ENCODE assay signal across 16 cellular contexts in the genomic region with DNA sequence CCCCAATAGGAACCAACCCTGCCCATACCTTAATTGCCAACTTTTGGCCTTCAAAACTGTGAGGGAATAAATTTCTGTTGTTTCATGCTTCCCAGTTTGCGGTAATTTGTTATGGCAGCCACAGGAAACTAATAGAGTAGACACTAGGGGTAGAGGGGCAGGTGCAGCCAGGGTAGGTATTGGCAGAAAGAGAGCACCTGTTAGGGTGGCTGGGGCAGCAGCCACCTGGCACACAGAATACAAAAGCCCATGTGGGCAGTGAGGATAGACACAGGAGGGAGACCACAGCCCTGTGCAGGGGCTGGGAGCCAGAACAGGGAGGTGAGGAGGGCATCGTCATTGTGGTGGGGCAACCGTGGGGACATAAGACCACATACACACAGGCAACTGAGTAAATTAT. TPM values are rescaled to one million over a fixed set of nuclear protein-coding genes. Genes with fewer than 3 reads are reported as not detected.
DNase-seq lines count a peak whose midpoint lies in the region; ATAC-seq and TF ChIP-seq lines count a peak whose summit lies in the region.
"Had no signal": no experiment of that assay in that cellular context is flagged by ENCODE, and none has a peak within 500 bp of the region (broad histone marks: within the 10 kb centered on the region; RNA-seq: fewer than 3 reads in every experiment).

No MANE protein-coding gene starts in this region.

- DNase-seq in activated CD8-positive, alpha-beta T cell treated with anti-CD3 and anti-CD28 coated beads, Interleukin-2, amount 10 ng/mL, durations not matched to agents 7 days and 5 days: no peak
- DNase-seq in activated CD8-positive, alpha-beta T cell treated with anti-CD3 and anti-CD28 coated beads for 36 hours: no peak
- DNase-seq in NCI-H774 (lab: John Stamatoyannopoulos, UW) (peak; percentile 28), endothelial cell (ENCODE audit: low spot score) (no peak), LoVo (ENCODE audit: low spot score) (no peak), NCI-H1930 (lab: John Stamatoyannopoulos, UW) (no peak)
- DNase-seq: esophagus squamous epithelium, head of caudate nucleus, HFFc6, mammary epithelial cell, NCI-H2171 treated with DMSO at 0.1 percent for 48 hours, SHP77 had no signal

- ATAC-seq in activated CD8-positive, alpha-beta T cell treated with anti-CD3 and anti-CD28 coated beads, Interleukin-2, amount 10 ng/mL, durations not matched to agents 7 days and 5 days: no peak
- ATAC-seq in activated CD8-positive, alpha-beta T cell treated with anti-CD3 and anti-CD28 coated beads for 36 hours: no peak
- no peak for ATAC-seq in stimulated activated memory B cell treated with anti-CD40 and anti-IgM and Interleukin-4, amounts not matched to agents 10 μg/mL and 1 μg/mL and 100 μg/mL, for 72 hours
- ATAC-seq in GM18909 (IDR thresholded peaks at IDR 0.05; ENCODE audit: poor library complexity, unreplicated experiment): no peak
- ATAC-seq: activated CD4-positive, CD25-positive, alpha-beta regulatory T cell treated with anti-CD3 and anti-CD28 coated beads, Interleukin-2, amount 50 U/mL, for 24 hours; activated naive CD4-positive, alpha-beta T cell treated with anti-CD3 and anti-CD28 coated beads, Interleukin-2, amount 50 U/mL, for 72 hours had no signal

- no peaks in the 10 kb centered on the region for H3K27me3 Mint-ChIP-seq in activated CD8-positive, alpha-beta T cell treated with anti-CD3 and anti-CD28 coated beads, Interleukin-2, amount 10 ng/mL, durations not matched to agents 7 days and 5 days (ENCODE audit: low read depth)
- no peaks in the 10 kb centered on the region for H3K27me3 Mint-ChIP-seq in activated CD8-positive, alpha-beta T cell treated with anti-CD3 and anti-CD28 coated beads for 36 hours
- H3K27me3 Mint-ChIP-seq in endothelial cell (ENCODE audit: unreplicated experiment): peaks cover 13% of the 10 kb centered on the region
- H3K27me3 Mint-ChIP-seq in stimulated activated memory B cell treated with anti-CD40 and anti-IgM and Interleukin-4, amounts not matched to agents 10 μg/mL and 1 μg/mL and 100 μg/mL, for 72 hours: no peaks in the 10 kb centered on the region

- POLR2A ChIA-PET in activated CD8-positive, alpha-beta T cell treated with anti-CD3 and anti-CD28 coated beads, Interleukin-2, amount 10 ng/mL, durations not matched to agents 7 days and 5 days (lab: Charles Lee): no interaction called here
- POLR2A ChIA-PET in activated CD8-positive, alpha-beta T cell treated with anti-CD3 and anti-CD28 coated beads for 36 hours (lab: Charles Lee): no interaction called here

- H3K4me3 Mint-ChIP-seq in activated CD8-positive, alpha-beta T cell treated with anti-CD3 and anti-CD28 coated beads, Interleukin-2, amount 10 ng/mL, durations not matched to agents 7 days and 5 days: no peak overlapping the region
- no peak overlapping the region for H3K4me3 Mint-ChIP-seq in activated CD8-positive, alpha-beta T cell treated with anti-CD3 and anti-CD28 coated beads for 36 hours
- peak overlapping the region; percentile 6 for H3K4me3 Mint-ChIP-seq in endothelial cell (ENCODE audit: unreplicated experiment)
- H3K4me3 Mint-ChIP-seq in stimulated activated memory B cell treated with anti-CD40 and anti-IgM and Interleukin-4, amounts not matched to agents 10 μg/mL and 1 μg/mL and 100 μg/mL, for 72 hours: no peak overlapping the region
- H3K4me3 Mint-ChIP-seq: HFFc6 had no signal

- no peak for TF ChIP-seq CTCF in activated CD8-positive, alpha-beta T cell treated with anti-CD3 and anti-CD28 coated beads for 36 hours (IDR thresholded peaks at IDR 0.05)
- no peak for TF ChIP-seq CTCF in endothelial cell (IDR thresholded peaks at IDR 0.05; ENCODE audit: unreplicated experiment)

- peaks cover 70% of the 10 kb centered on the region for H3K4me1 Mint-ChIP-seq in activated CD8-positive, alpha-beta T cell treated with anti-CD3 and anti-CD28 coated beads, Interleukin-2, amount 10 ng/mL, durations not matched to agents 7 days and 5 days (ENCODE audit: low read depth)
- H3K4me1 Mint-ChIP-seq in activated CD8-positive, alpha-beta T cell treated with anti-CD3 and anti-CD28 coated beads for 36 hours (ENCODE audit: low read depth): peaks cover 85% of the 10 kb centered on the region
- H3K4me1 Mint-ChIP-seq in endothelial cell (ENCODE audit: unreplicated experiment): peaks cover 88% of the 10 kb centered on the region
- H3K4me1 Mint-ChIP-seq in stimulated activated memory B cell treated with anti-CD40 and anti-IgM and Interleukin-4, amounts not matched to agents 10 μg/mL and 1 μg/mL and 100 μg/mL, for 72 hours: peaks cover 91% of the 10 kb centered on the region

- CTCF ChIA-PET in activated CD8-positive, alpha-beta T cell treated with anti-CD3 and anti-CD28 coated beads, Interleukin-2, amount 10 ng/mL, durations not matched to agents 7 days and 5 days (lab: Charles Lee): no interaction called here
- CTCF ChIA-PET in activated CD8-positive, alpha-beta T cell treated with anti-CD3 and anti-CD28 coated beads for 36 hours (lab: Charles Lee): no interaction called here

- H3K27ac Mint-ChIP-seq in activated CD8-positive, alpha-beta T cell treated with anti-CD3 and anti-CD28 coated beads, Interleukin-2, amount 10 ng/mL, durations not matched to agents 7 days and 5 days: peak overlapping the region; percentile 22
- H3K27ac Mint-ChIP-seq in activated CD8-positive, alpha-beta T cell treated with anti-CD3 and anti-CD28 coated beads for 36 hours: no peak overlapping the region
- peak overlapping the region; percentile 49 for H3K27ac Mint-ChIP-seq in endothelial cell (ENCODE audit: unreplicated experiment)
- peak overlapping the region; percentile 92 for H3K27ac Mint-ChIP-seq in stimulated activated memory B cell treated with anti-CD40 and anti-IgM and Interleukin-4, amounts not matched to agents 10 μg/mL and 1 μg/mL and 100 μg/mL, for 72 hours
- H3K27ac Mint-ChIP-seq: HFFc6 had no signal

- H3K9me3 Mint-ChIP-seq in activated CD8-positive, alpha-beta T cell treated with anti-CD3 and anti-CD28 coated beads, Interleukin-2, amount 10 ng/mL, durations not matched to agents 7 days and 5 days (ENCODE audit: insufficient read depth): no peaks in the 10 kb centered on the region
- H3K9me3 Mint-ChIP-seq in activated CD8-positive, alpha-beta T cell treated with anti-CD3 and anti-CD28 coated beads for 36 hours: no peaks in the 10 kb centered on the region
- H3K9me3 Mint-ChIP-seq in endothelial cell (ENCODE audit: unreplicated experiment): no peaks in the 10 kb centered on the region
- H3K9me3 Mint-ChIP-seq in stimulated activated memory B cell treated with anti-CD40 and anti-IgM and Interleukin-4, amounts not matched to agents 10 μg/mL and 1 μg/mL and 100 μg/mL, for 72 hours: no peaks in the 10 kb centered on the region
- H3K9me3 Mint-ChIP-seq: activated naive CD4-positive, alpha-beta T cell treated with anti-CD3 and anti-CD28 coated beads, Interleukin-2, amount 50 U/mL, for 72 hours; HFFc6 had no signal

- H3K36me3 Mint-ChIP-seq in activated CD8-positive, alpha-beta T cell treated with anti-CD3 and anti-CD28 coated beads, Interleukin-2, amount 10 ng/mL, durations not matched to agents 7 days and 5 days (ENCODE audit: low read depth): peaks cover 57% of the 10 kb centered on the region
- H3K36me3 Mint-ChIP-seq in activated CD8-positive, alpha-beta T cell treated with anti-CD3 and anti-CD28 coated beads for 36 hours (ENCODE audit: low read depth): peaks cover 38% of the 10 kb centered on the region
- peaks cover 17% of the 10 kb centered on the region for H3K36me3 Mint-ChIP-seq in endothelial cell (ENCODE audit: low read depth, unreplicated experiment)
- H3K36me3 Mint-ChIP-seq in stimulated activated memory B cell treated with anti-CD40 and anti-IgM and Interleukin-4, amounts not matched to agents 10 μg/mL and 1 μg/mL and 100 μg/mL, for 72 hours: peaks cover 39% of the 10 kb centered on the region

- intact Hi-C loops in activated CD8-positive, alpha-beta T cell treated with anti-CD3 and anti-CD28 coated beads for 36 hours (cut with micrococcal nuclease): no loop called here

RNA-seq across cellular contexts. Expression of a gene that starts 28.2 kb away (rescaled TPM):
- 10 to 100 TPM; 59.7 to 65.3 TPM for total RNA-seq in activated CD8-positive, alpha-beta T cell treated with anti-CD3 and anti-CD28 coated beads, Interleukin-2, amount 10 ng/mL, durations not matched to agents 7 days and 5 days
- total RNA-seq in activated CD8-positive, alpha-beta T cell treated with anti-CD3 and anti-CD28 coated beads for 36 hours: 10 to 100 TPM; 48.1 to 56.4 TPM
- 27.6 TPM for total RNA-seq in endothelial cell (ENCODE audit: unreplicated experiment)
